In genomic region chr6:55957961-55958422, GRCh38 we compare ENCODE assay signal across 19 cellular contexts.
DNase-seq lines count a peak whose midpoint lies in the region; FAIRE-seq and TF ChIP-seq lines count a peak whose summit lies in the region.
"Had no signal": no experiment of that assay in that cellular context is flagged by ENCODE, and none has a peak within 500 bp of the region (broad histone marks: within the 10 kb centered on the region; RNA-seq: fewer than 3 reads in every experiment).

No MANE protein-coding gene starts in this region.

- H3K9me2 ChIP-seq in hepatocyte (replicated peaks; ENCODE audit: insufficient read depth): no peaks in the 10 kb centered on the region

- peak overlapping the region; percentile 5 for H3K27ac ChIP-seq in hepatocyte
- H3K27ac ChIP-seq in dorsolateral prefrontal cortex: no peak overlapping the region
- H3K27ac ChIP-seq: body of pancreas, pancreas, thoracic aorta had no signal

- H3K4me1 ChIP-seq in hepatocyte (ENCODE audit: insufficient read depth): peaks cover 4% of the 10 kb centered on the region
- H3K4me1 ChIP-seq: body of pancreas had no signal

- 63% methylated on average over 2 of the region's 2 CpGs for WGBS in hepatocyte (ENCODE audit: low lambda C conversion rate, missing lambda C conversion rate)

- TF ChIP-seq CTCF in AG09309 (IDR thresholded peaks at IDR 0.05; ENCODE audit: control insufficient read depth, insufficient read depth, low read depth, low read length, missing control alignments): no peak
- no peak for TF ChIP-seq CTCF in HFF-Myc (IDR thresholded peaks at IDR 0.05; ENCODE audit: low read depth, low read length, missing control alignments)
- TF ChIP-seq CTCF in hepatocyte (IDR thresholded peaks at IDR 0.05; ENCODE audit: poor library complexity): no peak
- TF ChIP-seq CTCF in D721Med (IDR thresholded peaks at IDR 0.05; ENCODE audit: insufficient read depth, missing control alignments): no peak
- TF ChIP-seq CTCF in dorsolateral prefrontal cortex (IDR thresholded peaks at IDR 0.05 in 54 of 56, conservative IDR thresholded peaks at IDR 0.05 in 2 of 56; ENCODE audit: low read depth in 1 of 56, partially characterized antibody in 56 of 56): no peak
- no peak for TF ChIP-seq CTCF in GM20000 (IDR thresholded peaks at IDR 0.05; ENCODE audit: extremely low read depth, missing control alignments)

- H3K4me2 ChIP-seq in hepatocyte: peak overlapping the region; percentile 3

- no peaks in the 10 kb centered on the region for H3K27me3 ChIP-seq in hepatocyte
- no peaks in the 10 kb centered on the region for H3K27me3 ChIP-seq in dorsolateral prefrontal cortex
- H3K27me3 ChIP-seq: body of pancreas had no signal

- no peak overlapping the region for H2AFZ ChIP-seq in hepatocyte

- no peaks in the 10 kb centered on the region for H3K36me3 ChIP-seq in hepatocyte (replicated peaks; ENCODE audit: insufficient read depth, low read depth)
- H3K36me3 ChIP-seq: pancreas, thoracic aorta had no signal

- intact Hi-C loops in dorsolateral prefrontal cortex (cut with DNase I): loop anchor here (10.0 kb wide), 2 partner anchors 513 to 683 kb away; no protein-coding TSS in a partner anchor

- peak; percentile 64 for DNase-seq in AG09309 (ENCODE audit: low read depth)
- peak; percentile 52 for DNase-seq in HFF-Myc (ENCODE audit: extremely low read depth, low read depth)
- DNase-seq in dedifferentiated amniotic fluid mesenchymal stem cell (ENCODE audit: extremely low spot score): peak; percentile 30
- DNase-seq in hepatocyte (ENCODE audit: low spot score): no peak
- DNase-seq in D721Med (ENCODE audit: insufficient read length, low spot score): no peak
- DNase-seq in dorsolateral prefrontal cortex: no peak
- DNase-seq in NCI-H187 treated with DMSO at 0.1 percent for 48 hours (lab: John Stamatoyannopoulos, UW): no peak
- no peak for DNase-seq in GM20000 (ENCODE audit: low spot score)
- DNase-seq: activated CD4-positive, alpha-beta T cell treated with anti-CD3 and anti-CD28 coated beads for 48 hours; activated CD8-positive, alpha-beta memory T cell treated with anti-CD3 and anti-CD28 coated beads, Interleukin-2, amount 10 ng/mL, durations not matched to agents 7 days and 5 days; body of pancreas; endodermal cell; kidney; naive thymus-derived CD8-positive, alpha-beta T cell; NCI-H1105; NCI-H524; pancreas; T-helper 1 cell had no signal

- H3K4me3 ChIP-seq in AG09309 (ENCODE audit: control insufficient read depth, low read depth, low read length) (no peak overlapping the region), HFF-Myc (replicated peaks; ENCODE audit: low read depth, low read length) (no peak overlapping the region), hepatocyte (no peak overlapping the region), dorsolateral prefrontal cortex (no peak overlapping the region)
- H3K4me3 ChIP-seq: body of pancreas, pancreas, thoracic aorta had no signal

- no peak for FAIRE-seq in D721Med (lab: Jason Lieb, UNC)
- FAIRE-seq: kidney, pancreas had no signal

- H4K20me1 ChIP-seq in hepatocyte (ENCODE audit: insufficient read depth, poor library complexity, severe bottlenecking): no peaks in the 10 kb centered on the region

- H3K79me2 ChIP-seq in hepatocyte: no peaks in the 10 kb centered on the region

- H3K9me3 ChIP-seq in hepatocyte (ENCODE audit: low read depth): no peaks in the 10 kb centered on the region
- H3K9me3 ChIP-seq: body of pancreas, pancreas, thoracic aorta had no signal

Comparison
In these comparisons a context has a peak if more than half of its experiments do, and no peak if none do; other contexts are left out.
1. DNase-seq: peak in AG09309 (single experiment), HFF-Myc (single experiment) and dedifferentiated amniotic fluid mesenchymal stem cell (single experiment); none in hepatocyte (single experiment), D721Med (single experiment), dorsolateral prefrontal cortex (0 of 10), NCI-H187 treated with DMSO at 0.1 percent for 48 hours (single experiment) and GM20000 (single experiment).